1 cellular context compared by ENCODE assay signal in genomic region chr11:34603129-34604001, GRCh38.
A peak's percentile ranks its signal among the peaks of the same experiment; 100 is the strongest.
TF ChIP-seq lines count a peak whose summit lies in the region.

No MANE protein-coding gene starts in this region.

TF ChIP-seq in K562, 482 proteins besides CTCF, POLR2A, EP300 and RAD21 (continued from another document and continues in another):
- peak; percentile 96 for TF ChIP-seq CTBP1 (IDR thresholded peaks at IDR 0.05; ENCODE audit: borderline replicate concordance)
- TF ChIP-seq MTA1 (IDR thresholded peaks at IDR 0.05; ENCODE audit: borderline replicate concordance) = peak; percentile 82; the same call in 1 of the 2 replicates
- TF ChIP-seq ESRRB (CRISPR knock-in tag; IDR thresholded peaks at IDR 0.05; ENCODE audit: borderline replicate concordance) = no peak
- TF ChIP-seq ZFP30 (CRISPR knock-in tag; IDR thresholded peaks at IDR 0.05; ENCODE audit: borderline replicate concordance) = no peak
- TF ChIP-seq ZNF41 (CRISPR knock-in tag; conservative IDR thresholded peaks at IDR 0.05) = no peak
- no peak for TF ChIP-seq ZNF239 (CRISPR knock-in tag; IDR thresholded peaks at IDR 0.05)
- TF ChIP-seq, protein P1, sequence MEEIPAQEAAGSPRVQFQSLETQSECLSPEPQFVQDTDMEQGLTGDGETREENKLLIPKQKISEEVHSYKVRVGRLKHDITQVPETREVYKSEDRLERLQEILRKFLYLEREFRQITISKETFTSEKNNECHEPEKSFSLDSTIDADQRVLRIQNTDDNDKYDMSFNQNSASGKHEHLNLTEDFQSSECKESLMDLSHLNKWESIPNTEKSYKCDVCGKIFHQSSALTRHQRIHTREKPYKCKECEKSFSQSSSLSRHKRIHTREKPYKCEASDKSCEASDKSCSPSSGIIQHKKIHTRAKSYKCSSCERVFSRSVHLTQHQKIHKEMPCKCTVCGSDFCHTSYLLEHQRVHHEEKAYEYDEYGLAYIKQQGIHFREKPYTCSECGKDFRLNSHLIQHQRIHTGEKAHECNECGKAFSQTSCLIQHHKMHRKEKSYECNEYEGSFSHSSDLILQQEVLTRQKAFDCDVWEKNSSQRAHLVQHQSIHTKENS (CRISPR knock-in tag; IDR thresholded peaks at IDR 0.05) = no peak
- peak; percentile 93 for TF ChIP-seq TEAD4 (IDR thresholded peaks at IDR 0.05; ENCODE audit: low read length)
- no peak for TF ChIP-seq TEAD4 (CRISPR knock-in tag; IDR thresholded peaks at IDR 0.05; ENCODE audit: borderline replicate concordance)
- TF ChIP-seq SMAD1 (IDR thresholded peaks at IDR 0.05; ENCODE audit: low read depth, low read length, partially characterized antibody) = peak; percentile 56
- TF ChIP-seq GTF2E2 (tag; IDR thresholded peaks at IDR 0.05) = peak; percentile 80
- no peak for TF ChIP-seq ZNF79 (CRISPR knock-in tag; IDR thresholded peaks at IDR 0.05; ENCODE audit: low read depth)
- TF ChIP-seq MCM7 (IDR thresholded peaks at IDR 0.05) = no peak
- TF ChIP-seq RB1 (IDR thresholded peaks at IDR 0.05; ENCODE audit: low read depth) = no peak
- TF ChIP-seq RHOXF2B (CRISPR knock-in tag; conservative IDR thresholded peaks at IDR 0.05) = no peak
- no peak for TF ChIP-seq HDGF (IDR thresholded peaks at IDR 0.05)
- TF ChIP-seq, protein P2, sequence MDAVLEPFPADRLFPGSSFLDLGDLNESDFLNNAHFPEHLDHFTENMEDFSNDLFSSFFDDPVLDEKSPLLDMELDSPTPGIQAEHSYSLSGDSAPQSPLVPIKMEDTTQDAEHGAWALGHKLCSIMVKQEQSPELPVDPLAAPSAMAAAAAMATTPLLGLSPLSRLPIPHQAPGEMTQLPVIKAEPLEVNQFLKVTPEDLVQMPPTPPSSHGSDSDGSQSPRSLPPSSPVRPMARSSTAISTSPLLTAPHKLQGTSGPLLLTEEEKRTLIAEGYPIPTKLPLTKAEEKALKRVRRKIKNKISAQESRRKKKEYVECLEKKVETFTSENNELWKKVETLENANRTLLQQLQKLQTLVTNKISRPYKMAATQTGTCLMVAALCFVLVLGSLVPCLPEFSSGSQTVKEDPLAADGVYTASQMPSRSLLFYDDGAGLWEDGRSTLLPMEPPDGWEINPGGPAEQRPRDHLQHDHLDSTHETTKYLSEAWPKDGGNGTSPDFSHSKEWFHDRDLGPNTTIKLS (IDR thresholded peaks at IDR 0.05; ENCODE audit: borderline replicate concordance, low read depth) = peak; percentile 39; the same call in 1 of the 2 replicates
- TF ChIP-seq ZBTB49 (CRISPR knock-in tag; IDR thresholded peaks at IDR 0.05; ENCODE audit: borderline replicate concordance) = no peak
- no peak for TF ChIP-seq ZFPM2 (CRISPR knock-in tag; IDR thresholded peaks at IDR 0.05)
- TF ChIP-seq FOS (IDR thresholded peaks at IDR 0.05; ENCODE audit: extremely low read depth, insufficient read length) = no peak
- TF ChIP-seq NEUROD1 (IDR thresholded peaks at IDR 0.05; ENCODE audit: borderline replicate concordance, low read depth, low read length, partially characterized antibody) = peak; percentile 77
- no peak for TF ChIP-seq ZNF668 (CRISPR knock-in tag; IDR thresholded peaks at IDR 0.05)
- TF ChIP-seq, protein P3, sequence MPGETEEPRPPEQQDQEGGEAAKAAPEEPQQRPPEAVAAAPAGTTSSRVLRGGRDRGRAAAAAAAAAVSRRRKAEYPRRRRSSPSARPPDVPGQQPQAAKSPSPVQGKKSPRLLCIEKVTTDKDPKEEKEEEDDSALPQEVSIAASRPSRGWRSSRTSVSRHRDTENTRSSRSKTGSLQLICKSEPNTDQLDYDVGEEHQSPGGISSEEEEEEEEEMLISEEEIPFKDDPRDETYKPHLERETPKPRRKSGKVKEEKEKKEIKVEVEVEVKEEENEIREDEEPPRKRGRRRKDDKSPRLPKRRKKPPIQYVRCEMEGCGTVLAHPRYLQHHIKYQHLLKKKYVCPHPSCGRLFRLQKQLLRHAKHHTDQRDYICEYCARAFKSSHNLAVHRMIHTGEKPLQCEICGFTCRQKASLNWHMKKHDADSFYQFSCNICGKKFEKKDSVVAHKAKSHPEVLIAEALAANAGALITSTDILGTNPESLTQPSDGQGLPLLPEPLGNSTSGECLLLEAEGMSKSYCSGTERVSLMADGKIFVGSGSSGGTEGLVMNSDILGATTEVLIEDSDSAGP (CRISPR knock-in tag; IDR thresholded peaks at IDR 0.05) = no peak
- peak; percentile 68; the same call in 1 of the 2 replicates for TF ChIP-seq ZNF592 (IDR thresholded peaks at IDR 0.05)
- TF ChIP-seq SMARCC2 (IDR thresholded peaks at IDR 0.05; ENCODE audit: low read depth) = peak; percentile 91
- TF ChIP-seq ZNF197 (CRISPR knock-in tag; IDR thresholded peaks at IDR 0.05; ENCODE audit: low read depth) = peak; percentile 37; the same call in 1 of the 2 replicates
- peak; percentile 21; the same call in 1 of the 2 replicates for TF ChIP-seq NFE2 (IDR thresholded peaks at IDR 0.05; ENCODE audit: low read depth)
- TF ChIP-seq, protein P4, sequence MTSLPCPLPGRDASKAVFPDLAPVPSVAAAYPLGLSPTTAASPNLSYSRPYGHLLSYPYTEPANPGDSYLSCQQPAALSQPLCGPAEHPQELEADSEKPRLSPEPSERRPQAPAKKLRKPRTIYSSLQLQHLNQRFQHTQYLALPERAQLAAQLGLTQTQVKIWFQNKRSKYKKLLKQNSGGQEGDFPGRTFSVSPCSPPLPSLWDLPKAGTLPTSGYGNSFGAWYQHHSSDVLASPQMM (CRISPR knock-in tag; IDR thresholded peaks at IDR 0.05) = no peak
- peak; percentile 73; the same call in 1 of the 2 replicates for TF ChIP-seq TOE1 (IDR thresholded peaks at IDR 0.05; ENCODE audit: borderline replicate concordance)
- no peak for TF ChIP-seq TOE1 (CRISPR knock-in tag; IDR thresholded peaks at IDR 0.05; ENCODE audit: borderline replicate concordance, low read depth)
- no peak for TF ChIP-seq PURB (CRISPR knock-in tag; IDR thresholded peaks at IDR 0.05; ENCODE audit: low read depth)
- peak; percentile 98 for TF ChIP-seq ARID1B (IDR thresholded peaks at IDR 0.05)
- TF ChIP-seq CEBPG (CRISPR knock-in tag; IDR thresholded peaks at IDR 0.05) = no peak
- TF ChIP-seq CEBPG (tag; conservative IDR thresholded peaks at IDR 0.05 in 1 of 2, IDR thresholded peaks at IDR 0.05 in 1 of 2) = peak in 1 of 2 experiments; percentile 28; a peak in 1 of 4 replicates
- no peak for TF ChIP-seq HCFC1 (IDR thresholded peaks at IDR 0.05; ENCODE audit: low read depth, low read length)
- TF ChIP-seq ZNF609 (CRISPR knock-in tag; IDR thresholded peaks at IDR 0.05; ENCODE audit: borderline replicate concordance) = 0 out of 2 replicates have a peak, but pooled peaks have one; percentile 26
- TF ChIP-seq SIRT6 (IDR thresholded peaks at IDR 0.05; ENCODE audit: low read depth, low read length) = no peak
- no peak for TF ChIP-seq XRCC4 (IDR thresholded peaks at IDR 0.05; ENCODE audit: extremely low read depth, insufficient read depth, insufficient read length)
- TF ChIP-seq RBM15 (IDR thresholded peaks at IDR 0.05; ENCODE audit: insufficient read depth, low read length) = no peak
- peak; percentile 33 to 65 for TF ChIP-seq FOXK2 (conservative IDR thresholded peaks at IDR 0.05 in 1 of 2, IDR thresholded peaks at IDR 0.05 in 1 of 2; ENCODE audit: low read depth in 2 of 2)
- TF ChIP-seq ZNF408 (CRISPR knock-in tag; IDR thresholded peaks at IDR 0.05; ENCODE audit: low read depth) = no peak
- peak; percentile 32; the same call in 1 of the 2 replicates for TF ChIP-seq CREB1 (IDR thresholded peaks at IDR 0.05)
- 0 out of 2 replicates have a peak, but pooled peaks have one; percentile 13 for TF ChIP-seq CREB1 (CRISPR knock-in tag; IDR thresholded peaks at IDR 0.05)
- no peak for TF ChIP-seq DEAF1 (CRISPR knock-in tag; IDR thresholded peaks at IDR 0.05)
- TF ChIP-seq, protein P5, sequence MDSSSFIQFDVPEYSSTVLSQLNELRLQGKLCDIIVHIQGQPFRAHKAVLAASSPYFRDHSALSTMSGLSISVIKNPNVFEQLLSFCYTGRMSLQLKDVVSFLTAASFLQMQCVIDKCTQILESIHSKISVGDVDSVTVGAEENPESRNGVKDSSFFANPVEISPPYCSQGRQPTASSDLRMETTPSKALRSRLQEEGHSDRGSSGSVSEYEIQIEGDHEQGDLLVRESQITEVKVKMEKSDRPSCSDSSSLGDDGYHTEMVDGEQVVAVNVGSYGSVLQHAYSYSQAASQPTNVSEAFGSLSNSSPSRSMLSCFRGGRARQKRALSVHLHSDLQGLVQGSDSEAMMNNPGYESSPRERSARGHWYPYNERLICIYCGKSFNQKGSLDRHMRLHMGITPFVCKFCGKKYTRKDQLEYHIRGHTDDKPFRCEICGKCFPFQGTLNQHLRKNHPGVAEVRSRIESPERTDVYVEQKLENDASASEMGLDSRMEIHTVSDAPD (CRISPR knock-in tag; IDR thresholded peaks at IDR 0.05) = no peak
- TF ChIP-seq RUNX1 (IDR thresholded peaks at IDR 0.05; ENCODE audit: low read depth) = no peak
